ENCODE assay signal across 33 cellular contexts in the genomic region with DNA sequence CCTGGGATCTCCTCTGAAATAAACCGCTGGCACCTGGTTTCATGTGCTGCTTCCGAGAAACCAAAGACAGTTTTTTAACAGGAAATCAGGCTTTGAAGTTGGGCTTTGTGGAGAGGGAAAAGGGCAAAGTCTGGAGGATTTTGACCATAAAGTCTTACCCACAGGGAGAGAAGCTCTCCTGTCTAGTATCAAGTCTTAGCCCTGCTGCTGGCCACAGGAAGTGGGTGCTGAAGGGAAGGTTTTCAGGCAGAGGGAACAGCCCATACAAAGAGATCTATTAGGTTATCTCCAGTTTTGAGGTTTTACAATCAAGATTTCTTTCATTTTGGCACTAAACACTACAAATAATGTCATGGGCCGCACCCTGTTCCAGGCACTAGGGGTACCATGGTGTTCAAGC. TPM values are rescaled to one million over a fixed set of nuclear protein-coding genes. Genes with fewer than 3 reads are reported as not detected.
"Had no signal": no experiment of that assay in that cellular context is flagged by ENCODE, and none has a peak within 500 bp of the region (broad histone marks: within the 10 kb centered on the region; RNA-seq: fewer than 3 reads in every experiment).

No MANE protein-coding gene starts in this region.

- H3K9me3 Mint-ChIP-seq: activated B cell treated with CpG ODN at 0.5 μM for 24 hours; activated CD4-positive, alpha-beta memory T cell treated with anti-CD3 and anti-CD28 coated beads for 36 hours; activated naive CD4-positive, alpha-beta T cell treated with anti-CD3 and anti-CD28 coated beads, Interleukin-2, amount 10 ng/mL, durations not matched to agents 7 days and 5 days; T-helper 1 cell treated with Interleukin-12 subunit alpha and Interleukin-12 subunit beta and Interleukin-4 antibody, amounts not matched to agents 30 μg/mL and 1 μg/mL, for 36 hours; T-helper 2 cell treated with Interferon-gamma antibody and Interleukin-4, amounts not matched to agents 5 μg/mL and 100 μg/mL, for 36 hours had no signal

- H3K27me3 ChIP-seq: brain microvascular endothelial cell had no signal

- H3K4me3 Mint-ChIP-seq: activated B cell treated with CpG ODN at 0.5 μM for 24 hours; activated CD4-positive, alpha-beta memory T cell treated with anti-CD3 and anti-CD28 coated beads for 36 hours; activated naive CD4-positive, alpha-beta T cell treated with anti-CD3 and anti-CD28 coated beads, Interleukin-2, amount 10 ng/mL, durations not matched to agents 7 days and 5 days; activated naive CD8-positive, alpha-beta T cell; T-helper 1 cell treated with Interleukin-12 subunit alpha and Interleukin-12 subunit beta and Interleukin-4 antibody, amounts not matched to agents 30 μg/mL and 1 μg/mL, for 36 hours; T-helper 2 cell treated with Interferon-gamma antibody and Interleukin-4, amounts not matched to agents 5 μg/mL and 100 μg/mL, for 36 hours had no signal

- DNase-seq: activated B cell treated with CpG ODN at 0.5 μM for 24 hours; activated CD4-positive, alpha-beta memory T cell treated with anti-CD3 and anti-CD28 coated beads for 36 hours; activated CD4-positive, alpha-beta T cell treated with anti-CD3 and anti-CD28 coated beads for 4 hours; activated CD4-positive, alpha-beta T cell treated with anti-CD3 and anti-CD28 coated beads, Interleukin-2, amount 50 U/mL, for 1 hour; activated CD4-positive, CD25-positive, alpha-beta regulatory T cell treated with anti-CD3 and anti-CD28 coated beads, Interleukin-2, amount 50 U/mL, for 72 hours; activated CD8-positive, alpha-beta memory T cell treated with anti-CD3 and anti-CD28 coated beads, Interleukin-2, amount 50 U/mL, for 4 hours; activated effector memory CD4-positive, alpha-beta T cell treated with Interleukin-2 at 50 U/mL for 16 hours; activated naive CD4-positive, alpha-beta T cell treated with anti-CD3 and anti-CD28 coated beads, Interleukin-2, amount 10 ng/mL, durations not matched to agents 7 days and 5 days; activated T-cell treated with anti-CD3 and anti-CD28 coated beads for 4 hours; activated T-cell treated with anti-CD3 and anti-CD28 coated beads, Interleukin-2, amount 50 U/mL, for 48 hours; amniotic stem cell; aorta; brain microvascular endothelial cell; central memory CD4-positive, alpha-beta T cell; NCI-H1092 treated with DMSO at 0.1 percent for 48 hours; NCI-H1417; NCI-H146; NCI-H187; NCI-H2029 treated with DMSO at 0.1 percent for 48 hours; NCI-H2107; NCI-H2171; NCI-H510A; NCI-H526; NCI-H748 treated with DMSO at 0.1 percent for 48 hours; PC-3 had no signal

- H3K36me3 ChIP-seq: brain microvascular endothelial cell had no signal

- H3K27me3 Mint-ChIP-seq: activated B cell treated with CpG ODN at 0.5 μM for 24 hours had no signal

- H3K27ac ChIP-seq: brain microvascular endothelial cell, RWPE1 had no signal

- H3K27ac Mint-ChIP-seq: activated B cell treated with CpG ODN at 0.5 μM for 24 hours; activated CD4-positive, alpha-beta memory T cell treated with anti-CD3 and anti-CD28 coated beads for 36 hours; activated naive CD4-positive, alpha-beta T cell treated with anti-CD3 and anti-CD28 coated beads, Interleukin-2, amount 10 ng/mL, durations not matched to agents 7 days and 5 days; activated naive CD8-positive, alpha-beta T cell; T-helper 1 cell treated with Interleukin-12 subunit alpha and Interleukin-12 subunit beta and Interleukin-4 antibody, amounts not matched to agents 30 μg/mL and 1 μg/mL, for 36 hours; T-helper 2 cell treated with Interferon-gamma antibody and Interleukin-4, amounts not matched to agents 5 μg/mL and 100 μg/mL, for 36 hours had no signal

- ATAC-seq: PC-3, Right ventricle myocardium inferior had no signal

- H3K36me3 Mint-ChIP-seq: activated CD4-positive, alpha-beta memory T cell treated with anti-CD3 and anti-CD28 coated beads for 36 hours; activated naive CD4-positive, alpha-beta T cell treated with anti-CD3 and anti-CD28 coated beads, Interleukin-2, amount 10 ng/mL, durations not matched to agents 7 days and 5 days; activated naive CD8-positive, alpha-beta T cell had no signal

RNA-seq across cellular contexts. Expression of a gene that starts 29.3 kb away (rescaled TPM):
- total RNA-seq: activated B cell treated with CpG ODN at 0.5 μM for 24 hours; activated CD4-positive, alpha-beta memory T cell treated with anti-CD3 and anti-CD28 coated beads for 36 hours; cerebellum; LHCN-M2; M059J; PC-3 had no signal
